14 cellular contexts compared by ENCODE assay signal in genomic region chr1:202286622-202287097, GRCh38. TPM values are rescaled to one million over a fixed set of nuclear protein-coding genes. Genes with fewer than 3 reads are reported as not detected.
DNase-seq lines count a peak whose midpoint lies in the region; ATAC-seq and TF ChIP-seq lines count a peak whose summit lies in the region.
"Had no signal": no experiment of that assay in that cellular context is flagged by ENCODE, and none has a peak within 500 bp of the region (broad histone marks: within the 10 kb centered on the region; RNA-seq: fewer than 3 reads in every experiment).

No MANE protein-coding gene starts in this region.

- H3K4ac ChIP-seq in mesenchymal stem cell (ENCODE audit: low read depth in 1 of 2, low read length in 2 of 2), result no peak overlapping the region

- no peak overlapping the region for H3K27ac ChIP-seq in mesenchymal stem cell (ENCODE audit: low read length, poor library complexity, severe bottlenecking)

- H3K27me3 ChIP-seq in mesenchymal stem cell (ENCODE audit: control insufficient read depth in 1 of 2, insufficient read depth in 1 of 2, low read length in 2 of 2), result peaks cover 0 to 84% of the 10 kb centered on the region in 2 experiments

- H2AFZ ChIP-seq in mesenchymal stem cell (ENCODE audit: low read depth, low read length), result no peak overlapping the region
- H2AFZ ChIP-seq: GM23338 had no signal

- H3K36me3 ChIP-seq in mesenchymal stem cell (ENCODE audit: control insufficient read depth in 1 of 2, insufficient read depth in 2 of 2, low read depth in 1 of 2, low read length in 2 of 2), result no peaks in the 10 kb centered on the region

- H2BK12ac ChIP-seq in mesenchymal stem cell (ENCODE audit: low read length in 2 of 2), result no peak overlapping the region

- H4K91ac ChIP-seq in mesenchymal stem cell (ENCODE audit: low read length), result no peak overlapping the region

- TF ChIP-seq CTCF in fibroblast of pulmonary artery (IDR thresholded peaks at IDR 0.05; ENCODE audit: low read length, missing control alignments), result no peak
- no peak for TF ChIP-seq CTCF in GM10266 (IDR thresholded peaks at IDR 0.05; ENCODE audit: control insufficient read depth, insufficient read depth, low read depth, missing control alignments)

- 44% methylated on average over 5 of the region's 6 CpGs for WGBS in mesenchymal stem cell

- H2BK5ac ChIP-seq in mesenchymal stem cell (ENCODE audit: low read depth, low read length, poor library complexity, severe bottlenecking), result no peak overlapping the region

- no peak overlapping the region for H4K8ac ChIP-seq in mesenchymal stem cell (ENCODE audit: low read length)

- DNase-seq in fibroblast of pulmonary artery (ENCODE audit: low read depth) (peak; percentile 52), mesenchymal stem cell (peak; percentile 46), ureter (ENCODE audit: low spot score) (peak; percentile 68), NCI-H187 (lab: John Stamatoyannopoulos, UW) (no peak), GM10266 (ENCODE audit: extremely low spot score) (no peak)
- DNase-seq: activated CD4-positive, alpha-beta T cell treated with anti-CD3 and anti-CD28 coated beads for 4 hours; activated effector memory CD4-positive, alpha-beta T cell treated with Interleukin-2 at 50 U/mL for 16 hours; cerebellar nuclear complex; NCI-H146; SW 1271 had no signal

- no peak overlapping the region for H3K9ac ChIP-seq in mesenchymal stem cell (ENCODE audit: low read length)

- no peaks in the 10 kb centered on the region for H3K9me3 ChIP-seq in mesenchymal stem cell (ENCODE audit: control insufficient read depth, low read length)

- no peaks in the 10 kb centered on the region for H3K79me1 ChIP-seq in mesenchymal stem cell (replicated peaks; ENCODE audit: low read length, poor library complexity, severe bottlenecking)

- H3K18ac ChIP-seq in mesenchymal stem cell (ENCODE audit: low read depth in 1 of 2, low read length in 2 of 2), result no peak overlapping the region

- H3K23ac ChIP-seq in mesenchymal stem cell (ENCODE audit: low read length in 2 of 2), result no peak overlapping the region

- no peak overlapping the region for H2AK5ac ChIP-seq in mesenchymal stem cell (ENCODE audit: low read length, severe bottlenecking)

- H2BK120ac ChIP-seq in mesenchymal stem cell (ENCODE audit: low read depth, low read length), result no peak overlapping the region

- no peak overlapping the region for H3K4me2 ChIP-seq in mesenchymal stem cell (ENCODE audit: low read length, poor library complexity, severe bottlenecking)
- H3K4me2 ChIP-seq: GM23338 had no signal

- no peak overlapping the region for H3K14ac ChIP-seq in mesenchymal stem cell (ENCODE audit: low read length in 2 of 2)

- no peak overlapping the region for H2BK15ac ChIP-seq in mesenchymal stem cell (ENCODE audit: low read depth, poor library complexity, severe bottlenecking)

- no peak overlapping the region for H3K4me3 ChIP-seq in fibroblast of pulmonary artery (replicated peaks; ENCODE audit: low read depth, low read length)
- no peak overlapping the region for H3K4me3 ChIP-seq in mesenchymal stem cell (ENCODE audit: insufficient read depth in 1 of 2, low read depth in 1 of 2, low read length in 2 of 2)
- H3K4me3 ChIP-seq: GM12878, GM23338 had no signal

- peaks cover 27% of the 10 kb centered on the region for H3K4me1 ChIP-seq in mesenchymal stem cell (ENCODE audit: control insufficient read depth, insufficient read depth, low read depth, low read length)

- ATAC-seq in SK-N-SH treated with all-trans-retinoic acid at 6 μM for 48 hours (peak; percentile 7; the same call in 1 of the 3 replicates), GM18868 (IDR thresholded peaks at IDR 0.05; ENCODE audit: unreplicated experiment) (no peak)
- ATAC-seq: GM12878, GM23338 had no signal

TF ChIP-seq in SK-N-SH treated with all-trans-retinoic acid at 6 μM for 48 hours, 23 proteins besides CTCF, POLR2A, EP300 and RAD21:
- TF ChIP-seq, protein P1, sequence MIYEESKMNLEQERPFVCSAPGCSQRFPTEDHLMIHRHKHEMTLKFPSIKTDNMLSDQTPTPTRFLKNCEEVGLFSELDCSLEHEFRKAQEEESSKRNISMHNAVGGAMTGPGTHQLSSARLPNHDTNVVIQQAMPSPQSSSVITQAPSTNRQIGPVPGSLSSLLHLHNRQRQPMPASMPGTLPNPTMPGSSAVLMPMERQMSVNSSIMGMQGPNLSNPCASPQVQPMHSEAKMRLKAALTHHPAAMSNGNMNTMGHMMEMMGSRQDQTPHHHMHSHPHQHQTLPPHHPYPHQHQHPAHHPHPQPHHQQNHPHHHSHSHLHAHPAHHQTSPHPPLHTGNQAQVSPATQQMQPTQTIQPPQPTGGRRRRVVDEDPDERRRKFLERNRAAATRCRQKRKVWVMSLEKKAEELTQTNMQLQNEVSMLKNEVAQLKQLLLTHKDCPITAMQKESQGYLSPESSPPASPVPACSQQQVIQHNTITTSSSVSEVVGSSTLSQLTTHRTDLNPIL (CRISPR knock-in tag; IDR thresholded peaks at IDR 0.05; ENCODE audit: low read depth), result no peak
- TF ChIP-seq ZC3H10 (CRISPR knock-in tag; IDR thresholded peaks at IDR 0.05) (peak; percentile 70), ISL1 (CRISPR knock-in tag; IDR thresholded peaks at IDR 0.05) (no peak), ZFP30 (CRISPR knock-in tag; IDR thresholded peaks at IDR 0.05) (no peak), ZFP3 (CRISPR knock-in tag; IDR thresholded peaks at IDR 0.05) (peak; percentile 90)
- TF ChIP-seq, protein P2, sequence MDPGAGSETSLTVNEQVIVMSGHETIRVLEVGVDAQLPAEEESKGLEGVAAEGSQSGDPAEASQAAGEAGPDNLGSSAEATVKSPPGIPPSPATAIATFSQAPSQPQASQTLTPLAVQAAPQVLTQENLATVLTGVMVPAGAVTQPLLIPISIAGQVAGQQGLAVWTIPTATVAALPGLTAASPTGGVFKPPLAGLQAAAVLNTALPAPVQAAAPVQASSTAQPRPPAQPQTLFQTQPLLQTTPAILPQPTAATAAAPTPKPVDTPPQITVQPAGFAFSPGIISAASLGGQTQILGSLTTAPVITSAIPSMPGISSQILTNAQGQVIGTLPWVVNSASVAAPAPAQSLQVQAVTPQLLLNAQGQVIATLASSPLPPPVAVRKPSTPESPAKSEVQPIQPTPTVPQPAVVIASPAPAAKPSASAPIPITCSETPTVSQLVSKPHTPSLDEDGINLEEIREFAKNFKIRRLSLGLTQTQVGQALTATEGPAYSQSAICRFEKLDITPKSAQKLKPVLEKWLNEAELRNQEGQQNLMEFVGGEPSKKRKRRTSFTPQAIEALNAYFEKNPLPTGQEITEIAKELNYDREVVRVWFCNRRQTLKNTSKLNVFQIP (CRISPR knock-in tag; IDR thresholded peaks at IDR 0.05; ENCODE audit: borderline replicate concordance, low read depth), result peak; percentile 24; the same call in 1 of the 2 replicates
TF ChIP-seq in SK-N-SH treated with all-trans-retinoic acid at 6 μM for 48 hours: peak in this region for 3.

RNA-seq across cellular contexts. Expression of gene UBE2T, which starts 55.1 kb away (rescaled TPM):
- polyA plus RNA-seq in mesenchymal stem cell (2013, experiment 1 of 2), result 18.5 TPM
- polyA plus RNA-seq in mesenchymal stem cell (2013, experiment 2 of 2), result 19.1 TPM
- total RNA-seq in ureter, result 3.3 TPM

Comparison
In these comparisons a context has a peak if more than half of its experiments do, and no peak if none do; other contexts are left out.
1. DNase-seq: peak in fibroblast of pulmonary artery (single experiment), mesenchymal stem cell (single experiment) and ureter (single experiment); none in NCI-H187 (0 of 2) and GM10266 (single experiment).